Comparison of ENCODE assay signal across 34 cellular contexts in the genomic region with DNA sequence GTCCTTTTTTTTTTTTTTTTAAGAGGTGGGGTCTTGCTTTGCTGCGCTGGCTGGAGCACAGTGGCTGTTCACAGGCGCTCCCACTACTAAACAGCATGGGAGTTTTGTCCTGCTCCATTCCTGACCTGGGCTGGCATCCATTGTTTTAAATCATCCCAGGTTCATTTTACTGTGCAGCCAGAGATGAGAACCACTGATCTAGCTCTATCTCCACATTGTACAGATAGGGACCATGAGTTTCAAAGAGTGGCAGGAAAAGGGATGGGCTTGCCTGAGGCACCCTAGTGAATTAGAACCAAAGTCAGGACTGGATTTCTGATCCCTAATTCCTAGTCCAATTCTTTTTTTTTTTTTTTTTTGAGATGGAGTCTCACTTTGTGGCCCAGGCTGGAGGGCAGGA. TPM values are rescaled to one million over a fixed set of nuclear protein-coding genes. Genes with fewer than 3 reads are reported as not detected.
"Had no signal": no experiment of that assay in that cellular context is flagged by ENCODE, and none has a peak within 500 bp of the region (broad histone marks: within the 10 kb centered on the region; RNA-seq: fewer than 3 reads in every experiment).

No MANE protein-coding gene starts in this region.

- ATAC-seq: left cardiac atrium; left lung; lower lobe of right lung; naive thymus-derived CD8-positive, alpha-beta T cell; right lobe of liver; stimulated activated memory B cell treated with anti-CD40 and anti-IgM and Interleukin-4, amounts not matched to agents 10 μg/mL and 1 μg/mL and 100 μg/mL, for 72 hours; stimulated activated naive CD8-positive, alpha-beta T cell treated with anti-CD3 and anti-CD28 coated beads, Interleukin-15, amount 100 ng/mL, for 72 hours had no signal

- H3K4me1 ChIP-seq: left lung, lower lobe of right lung, parathyroid adenoma, right atrium auricular region, right lobe of liver, upper lobe of left lung, vagina had no signal

- H3K4me3 ChIP-seq: left lung, lower lobe of right lung, right atrium auricular region, right lobe of liver, smooth muscle cell, tibial nerve, upper lobe of left lung, vagina had no signal

- H3K9me3 ChIP-seq: left lung, lower lobe of right lung, neutrophil, right atrium auricular region, right lobe of liver, tibial nerve, upper lobe of left lung, vagina had no signal

- H3K27ac ChIP-seq: left lung, lower lobe of right lung, neutrophil, parathyroid adenoma, right atrium auricular region, right lobe of liver, tibial nerve, upper lobe of left lung, vagina had no signal

- H3K79me2 ChIP-seq: parathyroid adenoma had no signal

- H3K36me3 ChIP-seq: right atrium auricular region, right lobe of liver, vagina had no signal

- H3K27me3 ChIP-seq: right atrium auricular region, right lobe of liver, tibial nerve, vagina had no signal

- H2AFZ ChIP-seq: parathyroid adenoma had no signal

- H3K4me2 ChIP-seq: smooth muscle cell had no signal

- H3K9ac ChIP-seq: parathyroid adenoma had no signal

- DNase-seq: head of caudate nucleus; hippocampal formation; kidney glomerular epithelial cell; left cardiac atrium; left lung; lower lobe of right lung; mammary epithelial cell; mesendoderm; midbrain; naive thymus-derived CD8-positive, alpha-beta T cell; occipital lobe; right lobe of liver; stimulated activated CD4-positive, alpha-beta T cell treated with anti-CD3 and anti-CD28 coated beads, Interleukin-12 subunit alpha, Interleukin-12 subunit beta, amount 100 ng/mL, for 4 hours; stimulated activated CD4-positive, alpha-beta T cell treated with anti-CD3 and anti-CD28 coated beads, Interleukin-15, amount 100 ng/mL, for 24 hours; stimulated activated CD4-positive, alpha-beta T cell treated with anti-CD3 and anti-CD28 coated beads, Interleukin-2, amount 100 ng/mL, for 24 hours; stimulated activated CD4-positive, alpha-beta T cell treated with anti-CD3 and anti-CD28 coated beads, Interleukin-4, amount 100 ng/mL, for 4 hours; stimulated activated CD8-positive, alpha-beta memory T cell treated with anti-CD3 and anti-CD28 coated beads, Interleukin-4, amount 100 ng/mL, for 48 hours; stimulated activated naive CD4-positive, alpha-beta T cell treated with Interleukin-2 at 50 U/mL for 16 hours; stimulated activated naive CD8-positive, alpha-beta T cell treated with anti-CD3 and anti-CD28 coated beads, Interleukin-15, amount 100 ng/mL, for 72 hours; upper lobe of left lung had no signal

RNA-seq across cellular contexts. Expression of gene SYTL1, which starts 27.1 kb away (rescaled TPM):
- total RNA-seq: occipital lobe had no signal

RNA-seq across cellular contexts. Expression of gene FCN3, which starts 59.9 kb away (rescaled TPM):
- total RNA-seq: mammary epithelial cell; naive thymus-derived CD8-positive, alpha-beta T cell; neural crest cell; occipital lobe; osteocyte; progenitor cell of endocrine pancreas; renal cortical epithelial cell; skeletal muscle tissue; smooth muscle cell; urinary bladder had no signal
- polyA plus RNA-seq: keratinocyte; mammary epithelial cell; naive thymus-derived CD8-positive, alpha-beta T cell; smooth muscle cell had no signal
